9 cellular contexts compared by ENCODE assay signal in the genomic region with DNA sequence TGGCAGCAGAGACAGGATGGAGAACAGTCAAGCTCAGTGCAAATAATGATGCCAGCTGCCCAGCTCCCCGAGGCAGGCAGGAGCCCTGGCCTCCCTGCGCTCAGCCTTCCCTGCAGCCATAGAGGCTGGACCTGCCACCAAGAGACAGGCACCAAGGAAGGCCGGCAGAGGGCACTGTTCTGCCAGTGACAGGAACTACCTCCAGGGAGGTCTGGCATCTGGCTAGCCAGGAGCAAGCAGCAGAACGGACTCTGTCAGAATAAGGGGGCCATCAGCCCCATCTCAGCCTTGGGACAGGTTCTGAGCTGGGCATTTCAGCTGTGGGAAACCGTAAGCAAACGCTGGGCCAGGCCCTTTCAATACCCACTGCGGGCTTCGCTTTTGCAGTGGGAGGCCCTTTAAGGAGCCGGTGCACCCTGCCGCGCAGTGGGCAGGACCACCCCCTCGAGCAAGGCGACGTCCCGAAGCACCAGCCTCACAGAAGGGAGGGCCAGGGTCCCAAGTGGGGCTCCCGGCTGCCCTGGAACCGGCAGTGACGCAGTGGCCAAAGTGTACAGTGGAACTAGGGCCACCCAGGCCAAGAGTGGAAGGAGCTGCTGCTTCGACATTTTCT. TPM values are rescaled to one million over a fixed set of nuclear protein-coding genes. Genes with fewer than 3 reads are reported as not detected.
DNase-seq lines count a peak whose midpoint lies in the region; ATAC-seq and TF ChIP-seq lines count a peak whose summit lies in the region.
"Had no signal": no experiment of that assay in that cellular context is flagged by ENCODE, and none has a peak within 500 bp of the region (broad histone marks: within the 10 kb centered on the region; RNA-seq: fewer than 3 reads in every experiment).

No MANE protein-coding gene starts in this region.

- H3K56ac ChIP-seq in IMR-90 (ENCODE audit: extremely low read depth, insufficient read depth, low read length) = no peak overlapping the region

- BruUV-seq in Caco-2 (replicated peaks; lab: Mats Ljungman, UMichigan) (no TSS peak), IMR-90 (replicated peaks; lab: Mats Ljungman, UMichigan) (no TSS peak)

- H2BK120ac ChIP-seq in IMR-90 (ENCODE audit: low read depth, low read length) = no peak overlapping the region

- POLR2A ChIA-PET in Caco-2 (lab: Charles Lee) = no interaction called here
- POLR2A ChIA-PET in IMR-90 (lab: Charles Lee; ENCODE audit: unreplicated experiment) = no interaction called here
- POLR2A ChIA-PET in SK-N-SH (lab: Yijun Ruan, JAX) = interaction anchor here (3.2 kb wide), 1 partner anchor 18 kb away, joined by 11 read pairs; a partner anchor contains a TSS

- no peak overlapping the region for H4K8ac ChIP-seq in IMR-90 (ENCODE audit: low read depth in 2 of 2, low read length in 2 of 2)

- no peak overlapping the region for H2BK15ac ChIP-seq in IMR-90 (ENCODE audit: low read depth, low read length)

- H3K9me1 ChIP-seq in IMR-90 (ENCODE audit: insufficient read depth, low read length) = peaks cover 8% of the 10 kb centered on the region

- no peak overlapping the region for H2AK9ac ChIP-seq in IMR-90 (replicated peaks; ENCODE audit: low read depth, low read length, poor library complexity)

- H3K9me3 ChIP-seq in Caco-2 (no peaks in the 10 kb centered on the region), IMR-90 (ENCODE audit: control insufficient read depth, insufficient read depth, low read length) (no peaks in the 10 kb centered on the region), SK-N-SH (no peaks in the 10 kb centered on the region), vagina (no peaks in the 10 kb centered on the region)

- H3K4me2 ChIP-seq in IMR-90 (ENCODE audit: low read depth, low read length) = no peak overlapping the region
- H3K4me2 ChIP-seq in SK-N-SH = no peak overlapping the region

- TF ChIP-seq POLR2A in IMR-90 (IDR thresholded peaks at IDR 0.05; ENCODE audit: low read depth, low read length) = no peak
- TF ChIP-seq POLR2A in vagina (IDR thresholded peaks at IDR 0.05) = no peak

- no peaks in the 10 kb centered on the region for H3K9me3 Mint-ChIP-seq in Caco-2 (ENCODE audit: unreplicated experiment)
- H3K9me3 Mint-ChIP-seq in activated naive CD4-positive, alpha-beta T cell treated with anti-CD3 and anti-CD28 coated beads for 36 hours = no peaks in the 10 kb centered on the region
- H3K9me3 Mint-ChIP-seq: T-helper 1 cell treated with Interleukin-12 subunit alpha and Interleukin-12 subunit beta and Interleukin-4 antibody, amounts not matched to agents 30 μg/mL and 1 μg/mL, for 36 hours had no signal

- H4K91ac ChIP-seq in IMR-90 (ENCODE audit: insufficient read depth, low read depth, low read length) = no peak overlapping the region

- no peak overlapping the region for H3K23ac ChIP-seq in IMR-90 (ENCODE audit: low read depth, low read length)

- intact Hi-C loops in Caco-2 (cut with micrococcal nuclease; ENCODE audit: unreplicated experiment) = no loop called here
- intact Hi-C loops in IMR-90 (cut with micrococcal nuclease) = loop anchor here (5.0 kb wide), 1 partner anchor 210 kb away; no protein-coding TSS in a partner anchor
- intact Hi-C loops in activated naive CD4-positive, alpha-beta T cell treated with anti-CD3 and anti-CD28 coated beads for 36 hours (cut with micrococcal nuclease) = loop anchor here (1.0 to 2.0 kb wide), 5 partner anchors 17 to 221 kb away; no protein-coding TSS in a partner anchor
- intact Hi-C loops in Right ventricle myocardium superior (cut with DNase I) = no loop called here
- intact Hi-C loops in vagina (cut with DNase I) = no loop called here

- H3K27ac Mint-ChIP-seq in Caco-2 (ENCODE audit: unreplicated experiment) = no peak overlapping the region
- H3K27ac Mint-ChIP-seq in activated naive CD4-positive, alpha-beta T cell treated with anti-CD3 and anti-CD28 coated beads for 36 hours = no peak overlapping the region
- H3K27ac Mint-ChIP-seq: T-helper 1 cell treated with Interleukin-12 subunit alpha and Interleukin-12 subunit beta and Interleukin-4 antibody, amounts not matched to agents 30 μg/mL and 1 μg/mL, for 36 hours had no signal

- H3K79me1 ChIP-seq in IMR-90 (ENCODE audit: low read depth in 1 of 2, low read length in 2 of 2) = no peaks in the 10 kb centered on the region

- ATAC-seq in IMR-90 (ENCODE audit: low read depth) (peak; percentile 93), Right ventricle myocardium superior (ENCODE audit: poor library complexity) (peak; percentile 88), GM19023 (IDR thresholded peaks at IDR 0.05; ENCODE audit: unreplicated experiment) (no peak)

- no peak overlapping the region for H2AK5ac ChIP-seq in IMR-90 (ENCODE audit: low read depth, low read length)

- 66% methylated on average over 15 of the region's 19 CpGs; no CpG with 5 or more reads in 1 of the 2 experiments for WGBS in IMR-90 (ENCODE audit: extremely low coverage in 2 of 2, insufficient read length in 1 of 2), 2 experiments
- 58% methylated on average over 9 of the region's 19 CpGs for WGBS in SK-N-SH (ENCODE audit: low lambda C conversion rate)

- no peaks in the 10 kb centered on the region for H3K9me2 ChIP-seq in SK-N-SH

- no peaks in the 10 kb centered on the region for H3K79me2 ChIP-seq in SK-N-SH (ENCODE audit: insufficient read depth)

- H3K4me3 ChIP-seq in Caco-2 (ENCODE audit: low read depth, low read length) (no peak overlapping the region), IMR-90 (ENCODE audit: insufficient read depth, low read depth, low read length) (no peak overlapping the region), SK-N-SH (ENCODE audit: low read depth in 2 of 2, low read length in 1 of 2) (no peak overlapping the region; a peak in 1 of 4 replicates), vagina (no peak overlapping the region)

- H3K36me3 ChIP-seq in Caco-2 (ENCODE audit: control insufficient read depth, insufficient read depth, low read length) (no peaks in the 10 kb centered on the region), IMR-90 (ENCODE audit: control insufficient read depth, insufficient read depth, low read length) (no peaks in the 10 kb centered on the region), SK-N-SH (replicated peaks in 1 of 2; ENCODE audit: control insufficient read depth in 1 of 2, insufficient read depth in 2 of 2, low read length in 1 of 2) (peaks cover 0 to 2% of the 10 kb centered on the region in 2 experiments), vagina (no peaks in the 10 kb centered on the region)

- TF ChIP-seq EP300 in SK-N-SH (IDR thresholded peaks at IDR 0.05; ENCODE audit: borderline replicate concordance in 1 of 2, low read depth in 1 of 2, low read length in 1 of 2) = no peak

- H3K4me1 ChIP-seq in Caco-2 (no peaks in the 10 kb centered on the region), IMR-90 (ENCODE audit: control insufficient read depth, insufficient read depth, low read length) (peaks cover 3% of the 10 kb centered on the region; the same call in 1 of the 2 replicates), SK-N-SH (ENCODE audit: control insufficient read depth in 1 of 2, insufficient read depth in 2 of 2, low read depth in 1 of 2, low read length in 1 of 2) (peaks cover 0 to 5% of the 10 kb centered on the region in 2 experiments; a peak in 1 of 4 replicates), vagina (peaks cover 4% of the 10 kb centered on the region)

- no peaks in the 10 kb centered on the region; the same call in 1 of the 2 replicates for H3K27me3 ChIP-seq in Caco-2 (replicated peaks; ENCODE audit: control insufficient read depth, insufficient read depth, low read length)
- peaks cover 23% of the 10 kb centered on the region for H3K27me3 ChIP-seq in IMR-90 (ENCODE audit: control insufficient read depth, insufficient read depth, low read length)
- H3K27me3 ChIP-seq in SK-N-SH (ENCODE audit: insufficient read depth) = no peaks in the 10 kb centered on the region
- H3K27me3 ChIP-seq in vagina = no peaks in the 10 kb centered on the region

- H3K9ac ChIP-seq in IMR-90 (ENCODE audit: low read depth, low read length) (no peak overlapping the region), SK-N-SH (no peak overlapping the region)

- no peak overlapping the region for H3K4ac ChIP-seq in IMR-90 (ENCODE audit: low read depth, low read length)

- CTCF ChIA-PET in Caco-2 (lab: Charles Lee) = interaction anchor here (1.0 to 2.7 kb wide), 2 partner anchors 18 kb away, joined by 3 to 9 read pairs; a partner anchor contains a TSS
- CTCF ChIA-PET in IMR-90 (lab: Yijun Ruan, JAX) = interaction anchor here (0.9 to 1.8 kb wide), 6 partner anchors 13 to 211 kb away, joined by 3 to 7 read pairs (median 4); a partner anchor contains a TSS
- CTCF ChIA-PET in SK-N-SH (lab: Yijun Ruan, JAX) = interaction anchor here (0.6 to 4.0 kb wide), 35 partner anchors 8 to 263 kb away, joined by 3 to 52 read pairs (median 3); no protein-coding TSS in a partner anchor
- CTCF ChIA-PET in activated naive CD4-positive, alpha-beta T cell treated with anti-CD3 and anti-CD28 coated beads for 36 hours (lab: Charles Lee) = interaction anchor here (0.7 to 3.6 kb wide), 20 partner anchors 9 to 288 kb away, joined by 3 to 34 read pairs (median 4); a partner anchor contains a TSS

- peak; percentile 63 for TF ChIP-seq RAD21 in IMR-90 (IDR thresholded peaks at IDR 0.05; ENCODE audit: low read length)
- peak; percentile 67 for TF ChIP-seq RAD21 in SK-N-SH (IDR thresholded peaks at IDR 0.05; ENCODE audit: low read length)

- peaks cover 6% of the 10 kb centered on the region for H3K4me1 Mint-ChIP-seq in Caco-2 (ENCODE audit: low read depth, unreplicated experiment)
- H3K4me1 Mint-ChIP-seq in activated naive CD4-positive, alpha-beta T cell treated with anti-CD3 and anti-CD28 coated beads for 36 hours (ENCODE audit: low read depth) = peaks cover 3% of the 10 kb centered on the region

- H3F3A ChIP-seq in SK-N-SH (replicated peaks; ENCODE audit: insufficient read depth) = no peaks in the 10 kb centered on the region

- dilution Hi-C loops in IMR-90 (cut with HindIII; ENCODE audit: low sequenced_read_pairs, unreplicated experiment) = no loop called here

- no peak overlapping the region for H2BK5ac ChIP-seq in IMR-90 (ENCODE audit: low read depth, low read length, poor library complexity, severe bottlenecking)

- H3K14ac ChIP-seq in IMR-90 (replicated peaks; ENCODE audit: low read depth, low read length) = no peak overlapping the region

- H3K36me3 Mint-ChIP-seq in Caco-2 (ENCODE audit: insufficient read depth, unreplicated experiment) = no peaks in the 10 kb centered on the region
- no peaks in the 10 kb centered on the region for H3K36me3 Mint-ChIP-seq in activated naive CD4-positive, alpha-beta T cell treated with anti-CD3 and anti-CD28 coated beads for 36 hours (ENCODE audit: low read depth)

- in situ Hi-C loops in IMR-90 (cut with MboI; ENCODE audit: low sequenced_read_pairs) = no loop called here

- H2BK20ac ChIP-seq in IMR-90 (ENCODE audit: low read depth, low read length) = no peak overlapping the region

- H4K20me1 ChIP-seq in IMR-90 (ENCODE audit: insufficient read depth, low read length) (no peaks in the 10 kb centered on the region; the same call in 1 of the 2 replicates), SK-N-SH (ENCODE audit: insufficient read depth) (no peaks in the 10 kb centered on the region)

- DNase-seq in Caco-2 = peak; percentile 78
- DNase-seq in IMR-90 = peak; percentile 70
- peak; percentile 83 for DNase-seq in SK-N-SH
- DNase-seq in activated naive CD4-positive, alpha-beta T cell treated with anti-CD3 and anti-CD28 coated beads for 36 hours = peak; percentile 90
- peak; percentile 89 for DNase-seq in Right ventricle myocardium superior
- peak; percentile 44 for DNase-seq in pulmonary artery endothelial cell (ENCODE audit: low read depth, low spot score)
- peak in 1 of 2 donors; percentile 91 for DNase-seq in vagina (ENCODE audit: extremely low spot score in 2 of 2)

- TF ChIP-seq CTCF in Caco-2 (IDR thresholded peaks at IDR 0.05; ENCODE audit: insufficient read depth in 1 of 2, low read depth in 1 of 2, low read length in 1 of 2, severe bottlenecking in 1 of 2, unreplicated experiment in 1 of 2) (peak; percentile 74 to 85), IMR-90 (conservative IDR thresholded peaks at IDR 0.05; ENCODE audit: low read depth, low read length) (peak; percentile 76), SK-N-SH (IDR thresholded peaks at IDR 0.05) (peak; percentile 75), vagina (IDR thresholded peaks at IDR 0.05) (peak; percentile 32 to 53 (median 45))

- no peak overlapping the region for H2AFZ ChIP-seq in IMR-90 (replicated peaks; ENCODE audit: low read length, poor library complexity)
- no peak overlapping the region for H2AFZ ChIP-seq in SK-N-SH (ENCODE audit: low read depth)

- H3K4me3 Mint-ChIP-seq in Caco-2 (ENCODE audit: unreplicated experiment) = no peak overlapping the region
- H3K4me3 Mint-ChIP-seq in activated naive CD4-positive, alpha-beta T cell treated with anti-CD3 and anti-CD28 coated beads for 36 hours = no peak overlapping the region
- H3K4me3 Mint-ChIP-seq: T-helper 1 cell treated with Interleukin-12 subunit alpha and Interleukin-12 subunit beta and Interleukin-4 antibody, amounts not matched to agents 30 μg/mL and 1 μg/mL, for 36 hours had no signal

- H3K27ac ChIP-seq in IMR-90 (ENCODE audit: insufficient read depth, low read length) = no peak overlapping the region
- H3K27ac ChIP-seq in SK-N-SH (ENCODE audit: low read depth in 2 of 2, low read length in 1 of 2) = no peak overlapping the region; a peak in 1 of 4 replicates
- no peak overlapping the region for H3K27ac ChIP-seq in vagina

- H3K27me3 Mint-ChIP-seq in Caco-2 (ENCODE audit: insufficient read depth, unreplicated experiment) = peaks cover 23% of the 10 kb centered on the region
- H3K27me3 Mint-ChIP-seq in activated naive CD4-positive, alpha-beta T cell treated with anti-CD3 and anti-CD28 coated beads for 36 hours (ENCODE audit: low read depth) = peaks cover 5% of the 10 kb centered on the region

- H3K18ac ChIP-seq in IMR-90 (ENCODE audit: low read depth, low read length) = no peak overlapping the region

- H4K5ac ChIP-seq in IMR-90 (ENCODE audit: low read depth, low read length) = no peak overlapping the region

RNA-seq across cellular contexts. Expression of a gene that starts 18.2 kb away (rescaled TPM):
- total RNA-seq in Caco-2 (2022) (8.3 and 9.2 TPM in 2 replicates), IMR-90 (2012; rRNA removed) (14.5 and 18.3 TPM in 2 replicates), Right ventricle myocardium superior (28.6 TPM), pulmonary artery endothelial cell (11.0 and 13.7 TPM in 2 replicates), vagina (15.0 TPM)
- polyA plus RNA-seq in IMR-90 (2012; rRNA removed) (26.9 and 27.0 TPM in 2 replicates), SK-N-SH (2012; rRNA removed) (29.4 and 31.5 TPM in 2 replicates)
- 19.5 and 23.4 TPM in 2 replicates for polyA plus RNA-seq in IMR-90 (2012; cell fraction: cytosol; rRNA removed)
- polyA plus RNA-seq in IMR-90 (2012; cell fraction: nucleus; rRNA removed; ENCODE audit: low replicate concordance) = 91.4 and 200 TPM in 2 replicates
- 17.5 and 19.3 TPM in 2 replicates for polyA plus RNA-seq in SK-N-SH (2012; cell fraction: cytosol; rRNA removed)
- polyA plus RNA-seq in SK-N-SH (2012; cell fraction: nucleus; rRNA removed) = 99.3 and 119 TPM in 2 replicates
- 10 to 100 TPM; 15.7 to 16.2 TPM for total RNA-seq in activated naive CD4-positive, alpha-beta T cell treated with anti-CD3 and anti-CD28 coated beads for 36 hours

RNA-seq across cellular contexts. Expression of a gene that starts 54.2 kb away (rescaled TPM):
- total RNA-seq in Caco-2 (2022) = not detected in 2 replicates
- total RNA-seq in IMR-90 (2012; rRNA removed) = not detected in 2 replicates
- not detected in 2 replicates for polyA plus RNA-seq in IMR-90 (2012; rRNA removed)
- polyA plus RNA-seq in IMR-90 (2012; cell fraction: cytosol; rRNA removed) = not detected in 2 replicates
- polyA plus RNA-seq in IMR-90 (2012; cell fraction: nucleus; rRNA removed; ENCODE audit: low replicate concordance) = not detected in 2 replicates
- polyA plus RNA-seq in SK-N-SH (2012; rRNA removed) = 0.03 TPM in 1 of 2 replicates, not detected in the other
- polyA plus RNA-seq in SK-N-SH (2012; cell fraction: cytosol; rRNA removed) = 0.01 TPM in 2 replicates
- polyA plus RNA-seq in SK-N-SH (2012; cell fraction: nucleus; rRNA removed) = not detected in 2 replicates
- not detected for total RNA-seq in activated naive CD4-positive, alpha-beta T cell treated with anti-CD3 and anti-CD28 coated beads for 36 hours
- not detected for total RNA-seq in Right ventricle myocardium superior
- not detected in 2 replicates for total RNA-seq in pulmonary artery endothelial cell
- total RNA-seq in vagina = not detected

RNA-seq across cellular contexts. Expression of a gene that starts 59.1 kb away (rescaled TPM):
- total RNA-seq in Caco-2 (2022) = not detected in 2 replicates
- not detected in 2 replicates for total RNA-seq in IMR-90 (2012; rRNA removed)
- not detected in 2 replicates for polyA plus RNA-seq in IMR-90 (2012; rRNA removed)
- polyA plus RNA-seq in IMR-90 (2012; cell fraction: cytosol; rRNA removed) = not detected in 2 replicates
- not detected in 2 replicates for polyA plus RNA-seq in IMR-90 (2012; cell fraction: nucleus; rRNA removed; ENCODE audit: low replicate concordance)
- polyA plus RNA-seq in SK-N-SH (2012; rRNA removed) = not detected in 2 replicates
- polyA plus RNA-seq in SK-N-SH (2012; cell fraction: cytosol; rRNA removed) = not detected in 2 replicates
- polyA plus RNA-seq in SK-N-SH (2012; cell fraction: nucleus; rRNA removed) = not detected in 2 replicates
- not detected for total RNA-seq in activated naive CD4-positive, alpha-beta T cell treated with anti-CD3 and anti-CD28 coated beads for 36 hours
- not detected for total RNA-seq in Right ventricle myocardium superior
- total RNA-seq in pulmonary artery endothelial cell = not detected in 2 replicates
- not detected for total RNA-seq in vagina

Comparison
In these comparisons a context has a peak if more than half of its experiments do, and no peak if none do; other contexts are left out.
1. intact Hi-C loops: an anchor here in IMR-90 (5.0 kb wide) and activated naive CD4-positive, alpha-beta T cell treated with anti-CD3 and anti-CD28 coated beads for 36 hours (1.0 to 2.0 kb wide); none called in Caco-2, Right ventricle myocardium superior and vagina.